24 cellular contexts compared by ENCODE assay signal in genomic region chr12:46206471-46206870, GRCh38.
DNase-seq lines count a peak whose midpoint lies in the region; ATAC-seq and TF ChIP-seq lines count a peak whose summit lies in the region.
"Had no signal": no experiment of that assay in that cellular context is flagged by ENCODE, and none has a peak within 500 bp of the region (broad histone marks: within the 10 kb centered on the region; RNA-seq: fewer than 3 reads in every experiment).

No MANE protein-coding gene starts in this region.

- H3K4me2 ChIP-seq in Karpas-422 (ENCODE audit: low read depth, low read length, poor library complexity, severe bottlenecking): peak overlapping the region; percentile 53

- POLR2A ChIA-PET in MCF 10A (lab: Yijun Ruan, JAX) (interaction anchor here (0.6 to 4.2 kb wide), 6 partner anchors 14 to 472 kb away, joined by 3 to 27 read pairs (median 4); partner anchors contain the start of gene SLC38A1), RWPE1 (lab: Yijun Ruan, JAX; ENCODE audit: low non-redundant PET) (no interaction called here)

- no peak for TF ChIP-seq POLR2A in breast epithelium (IDR thresholded peaks at IDR 0.05)

- no peaks in the 10 kb centered on the region for H3K36me3 ChIP-seq in breast epithelium
- H3K36me3 ChIP-seq in Karpas-422 (ENCODE audit: insufficient read depth, low read length): peaks cover 65% of the 10 kb centered on the region
- H3K36me3 ChIP-seq in endodermal cell (ENCODE audit: control insufficient read depth, insufficient read depth, low read length): peaks cover 83% of the 10 kb centered on the region

- intact Hi-C loops in MCF 10A (cut with micrococcal nuclease): no loop called here
- intact Hi-C loops in breast epithelium (cut with DNase I; ENCODE audit: low total_unique reads): loop anchor here (5.0 kb wide), 1 partner anchor 444 kb away; no protein-coding TSS in a partner anchor

- CTCF ChIA-PET in MCF 10A (lab: Yijun Ruan, JAX): interaction anchor here (0.5 to 1.2 kb wide), 3 partner anchors 135 to 749 kb away, joined by 3 to 4 read pairs (median 4); no protein-coding TSS in a partner anchor
- CTCF ChIA-PET in RWPE1 (lab: Yijun Ruan, JAX): interaction anchor here (0.6 kb wide), 1 partner anchor 97 kb away, joined by 3 read pairs; no protein-coding TSS in a partner anchor

- peaks cover 85% of the 10 kb centered on the region for H3K36me3 Mint-ChIP-seq in MCF 10A (ENCODE audit: insufficient read depth, unreplicated experiment)
- peaks cover 71% of the 10 kb centered on the region for H3K36me3 Mint-ChIP-seq in endodermal cell (ENCODE audit: low read depth)
- H3K36me3 Mint-ChIP-seq in stimulated activated effector memory CD8-positive, alpha-beta T cell treated with anti-CD3 and anti-CD28 coated beads, Interleukin-12 subunit alpha, Interleukin-12 subunit beta, amount 100 ng/mL, for 72 hours: peaks cover 98% of the 10 kb centered on the region
- H3K36me3 Mint-ChIP-seq: CD14-positive monocyte had no signal

- H3K27me3 ChIP-seq in breast epithelium (no peaks in the 10 kb centered on the region), Karpas-422 (ENCODE audit: low read length) (no peaks in the 10 kb centered on the region), endodermal cell (ENCODE audit: control insufficient read depth, insufficient read depth, low read length, poor library complexity, severe bottlenecking) (no peaks in the 10 kb centered on the region)
- H3K27me3 ChIP-seq: right lobe of liver had no signal

- TF ChIP-seq CTCF in MCF 10A (IDR thresholded peaks at IDR 0.05; ENCODE audit: unreplicated experiment): no peak
- TF ChIP-seq CTCF in breast epithelium (IDR thresholded peaks at IDR 0.05): no peak
- no peak for TF ChIP-seq CTCF in endodermal cell (conservative IDR thresholded peaks at IDR 0.05)
- no peak for TF ChIP-seq CTCF in RWPE1 (conservative IDR thresholded peaks at IDR 0.05; ENCODE audit: low read depth)

- no peak for ATAC-seq in stimulated activated effector memory CD8-positive, alpha-beta T cell treated with anti-CD3 and anti-CD28 coated beads, Interleukin-12 subunit alpha, Interleukin-12 subunit beta, amount 100 ng/mL, for 72 hours
- ATAC-seq in GM21447 (IDR thresholded peaks at IDR 0.05; ENCODE audit: unreplicated experiment): no peak
- ATAC-seq in HG02759 (IDR thresholded peaks at IDR 0.05; ENCODE audit: unreplicated experiment): no peak
- ATAC-seq: PC-3, right lobe of liver had no signal

- H3K9me3 ChIP-seq in breast epithelium (no peaks in the 10 kb centered on the region), Karpas-422 (ENCODE audit: low read length) (no peaks in the 10 kb centered on the region), endodermal cell (ENCODE audit: control insufficient read depth, low read length) (no peaks in the 10 kb centered on the region)
- H3K9me3 ChIP-seq: right lobe of liver had no signal

- H3K27me3 Mint-ChIP-seq in MCF 10A (ENCODE audit: insufficient read depth, unreplicated experiment) (no peaks in the 10 kb centered on the region), endodermal cell (ENCODE audit: insufficient read depth) (no peaks in the 10 kb centered on the region)
- H3K27me3 Mint-ChIP-seq: type B pancreatic cell had no signal

- WGBS in endodermal cell (ENCODE audit: insufficient coverage in 1 of 2, insufficient read length in 1 of 2), 2 experiments: 71 to 75% methylated on average over 3 of the region's 3 CpGs

- BruUV-seq in MCF 10A (replicated peaks; lab: Mats Ljungman, UMichigan): no TSS peak

- H2AFZ ChIP-seq in Karpas-422 (ENCODE audit: low read length): no peak overlapping the region
- H2AFZ ChIP-seq: parathyroid adenoma had no signal

- H3K4me3 ChIP-seq in breast epithelium: no peak overlapping the region
- H3K4me3 ChIP-seq in Karpas-422 (ENCODE audit: low read length): no peak overlapping the region
- H3K4me3 ChIP-seq in endodermal cell (ENCODE audit: low read length): no peak overlapping the region
- H3K4me3 ChIP-seq: right lobe of liver had no signal

- no peak overlapping the region for H3K9ac ChIP-seq in Karpas-422 (ENCODE audit: low read length)
- no peak overlapping the region for H3K9ac ChIP-seq in endodermal cell (ENCODE audit: extremely low read depth, low read length, poor library complexity, severe bottlenecking)
- H3K9ac ChIP-seq: parathyroid adenoma had no signal

- no peaks in the 10 kb centered on the region for H3K4me1 ChIP-seq in breast epithelium
- H3K4me1 ChIP-seq in Karpas-422 (ENCODE audit: low read length): peaks cover 52% of the 10 kb centered on the region
- peaks cover 3% of the 10 kb centered on the region for H3K4me1 ChIP-seq in endodermal cell (ENCODE audit: control insufficient read depth, insufficient read depth, low read length)

- no peak for DNase-seq in MCF 10A (ENCODE audit: unreplicated experiment)
- DNase-seq in breast epithelium (ENCODE audit: low spot score in 2 of 2): no peak
- no peak for DNase-seq in Karpas-422
- DNase-seq in endodermal cell: no peak
- no peak for DNase-seq in stimulated activated effector memory CD8-positive, alpha-beta T cell treated with anti-CD3 and anti-CD28 coated beads, Interleukin-12 subunit alpha, Interleukin-12 subunit beta, amount 100 ng/mL, for 72 hours (ENCODE audit: low spot score in 2 of 2)
- DNase-seq in RWPE1 (ENCODE audit: low spot score): no peak
- DNase-seq: activated CD4-positive, alpha-beta T cell treated with anti-CD3 and anti-CD28 coated beads for 1 hour; aorta; caudate nucleus; DMS 273 treated with DMSO at 0.1 percent for 48 hours; IMR-90; NCI-H1105 treated with DMSO at 0.1 percent for 48 hours; NCI-H2029 treated with DMSO at 0.1 percent for 48 hours; NCI-H446; PC-3; right lobe of liver; SHP77 had no signal

- no peaks in the 10 kb centered on the region for H3K9me2 ChIP-seq in Karpas-422 (replicated peaks; ENCODE audit: insufficient read depth, low read length)

- H3K9me3 Mint-ChIP-seq in MCF 10A (ENCODE audit: unreplicated experiment) (no peaks in the 10 kb centered on the region), endodermal cell (no peaks in the 10 kb centered on the region)
- H3K9me3 Mint-ChIP-seq in stimulated activated effector memory CD8-positive, alpha-beta T cell treated with anti-CD3 and anti-CD28 coated beads, Interleukin-12 subunit alpha, Interleukin-12 subunit beta, amount 100 ng/mL, for 72 hours: no peaks in the 10 kb centered on the region
- H3K9me3 Mint-ChIP-seq: CD14-positive monocyte; dendritic cell treated with granulocyte-macrophage colony-stimulating factor and Interleukin-4, amounts not matched to agents 40 ng/mL and 50 ng/mL, for 4 days; neural crest cell; type B pancreatic cell had no signal

- peaks cover 62% of the 10 kb centered on the region for H3K79me2 ChIP-seq in Karpas-422 (ENCODE audit: low read length)

- H3K4me1 Mint-ChIP-seq in MCF 10A (ENCODE audit: insufficient read depth, unreplicated experiment) (peaks cover 27% of the 10 kb centered on the region), endodermal cell (peaks cover 24% of the 10 kb centered on the region)
- peaks cover 28% of the 10 kb centered on the region for H3K4me1 Mint-ChIP-seq in stimulated activated effector memory CD8-positive, alpha-beta T cell treated with anti-CD3 and anti-CD28 coated beads, Interleukin-12 subunit alpha, Interleukin-12 subunit beta, amount 100 ng/mL, for 72 hours

- H3K27ac Mint-ChIP-seq in MCF 10A (ENCODE audit: low read depth, unreplicated experiment) (peak overlapping the region; percentile 59), endodermal cell (peak overlapping the region; percentile 6)
- peak overlapping the region; percentile 76 for H3K27ac Mint-ChIP-seq in stimulated activated effector memory CD8-positive, alpha-beta T cell treated with anti-CD3 and anti-CD28 coated beads, Interleukin-12 subunit alpha, Interleukin-12 subunit beta, amount 100 ng/mL, for 72 hours
- H3K27ac Mint-ChIP-seq: CD14-positive monocyte; dendritic cell treated with granulocyte-macrophage colony-stimulating factor and Interleukin-4, amounts not matched to agents 40 ng/mL and 50 ng/mL, for 4 days; type B pancreatic cell had no signal

- H3K4me3 Mint-ChIP-seq in MCF 10A (ENCODE audit: unreplicated experiment) (no peak overlapping the region), endodermal cell (no peak overlapping the region)
- H3K4me3 Mint-ChIP-seq in stimulated activated effector memory CD8-positive, alpha-beta T cell treated with anti-CD3 and anti-CD28 coated beads, Interleukin-12 subunit alpha, Interleukin-12 subunit beta, amount 100 ng/mL, for 72 hours: no peak overlapping the region
- H3K4me3 Mint-ChIP-seq: CD14-positive monocyte; dendritic cell treated with granulocyte-macrophage colony-stimulating factor and Interleukin-4, amounts not matched to agents 40 ng/mL and 50 ng/mL, for 4 days; neural crest cell; type B pancreatic cell had no signal

- no peak overlapping the region for H3K27ac ChIP-seq in breast epithelium
- peak overlapping the region; percentile 80 for H3K27ac ChIP-seq in Karpas-422 (ENCODE audit: low read length)
- no peak overlapping the region for H3K27ac ChIP-seq in endodermal cell (ENCODE audit: low read depth, low read length)
- H3K27ac ChIP-seq in RWPE1: no peak overlapping the region
- H3K27ac ChIP-seq: parathyroid adenoma, right lobe of liver had no signal

- H4K20me1 ChIP-seq in Karpas-422 (ENCODE audit: insufficient read depth, low read depth, low read length): no peaks in the 10 kb centered on the region

Comparison
In these comparisons a context has a peak if more than half of its experiments do, and no peak if none do; other contexts are left out.
1. H3K27ac Mint-ChIP-seq: peak in every context shown above with its lines; median percentile 76 in stimulated activated effector memory CD8-positive, alpha-beta T cell treated with anti-CD3 and anti-CD28 coated beads, Interleukin-12 subunit alpha, Interleukin-12 subunit beta, amount 100 ng/mL, for 72 hours; 59 in MCF 10A; 6 in endodermal cell.